Comparison of ENCODE assay signal across 18 cellular contexts in genomic region chr1:209542585-209542984, GRCh38. TPM values are rescaled to one million over a fixed set of nuclear protein-coding genes. Genes with fewer than 3 reads are reported as not detected.
DNase-seq lines count a peak whose midpoint lies in the region; ATAC-seq and TF ChIP-seq lines count a peak whose summit lies in the region.
"Had no signal": no experiment of that assay in that cellular context is flagged by ENCODE, and none has a peak within 500 bp of the region (broad histone marks: within the 10 kb centered on the region; RNA-seq: fewer than 3 reads in every experiment).

No MANE protein-coding gene starts in this region.

- no peaks in the 10 kb centered on the region for H3K9me2 ChIP-seq in HCT116 (ENCODE audit: insufficient read depth)

- no peak overlapping the region for H3K18ac ChIP-seq in mesendoderm (ENCODE audit: low read length)

- no TSS peak for BruUV-seq in HCT116 (replicated peaks; lab: Mats Ljungman, UMichigan)

- peak; percentile 85 for ATAC-seq in HCT116
- ATAC-seq in RWPE2 (ENCODE audit: low read depth) = peak; percentile 97
- ATAC-seq in GM18511 (IDR thresholded peaks at IDR 0.05; ENCODE audit: unreplicated experiment) = no peak

- no peak for TF ChIP-seq POLR2A in HCT116 (IDR thresholded peaks at IDR 0.05; ENCODE audit: borderline replicate concordance, extremely low read depth, insufficient read depth, insufficient read length)

- no peak overlapping the region for H2BK15ac ChIP-seq in mesendoderm (replicated peaks; ENCODE audit: low read depth)

- no peaks in the 10 kb centered on the region for H4K20me1 ChIP-seq in HCT116 (ENCODE audit: insufficient read depth)

- DNase-seq in A172 (ENCODE audit: low spot score) (peak; percentile 67), HCT116 (ENCODE audit: low read depth, low spot score) (peak; percentile 51), RWPE2 (ENCODE audit: low spot score) (no peak), glomerular visceral epithelial cell (ENCODE audit: extremely low spot score) (peak; percentile 94), mesendoderm (no peak), brain microvascular endothelial cell (no peak), right atrium auricular region (ENCODE audit: low spot score) (no peak)
- DNase-seq: activated CD4-positive, alpha-beta T cell treated with anti-CD3 and anti-CD28 coated beads, Interleukin-2, amount 50 U/mL, for 1 hour; activated T-cell treated with anti-CD3 and anti-CD28 coated beads, Interleukin-2, amount 50 U/mL, for 48 hours; CD4-positive, alpha-beta T cell; cerebellar nuclear complex; foreskin melanocyte; NCI-H187; NCI-H524; sigmoid colon had no signal

- RAD21 ChIA-PET in HCT116 (lab: Charles Lee; ENCODE audit: low non-redundant PET in 1 of 2, low total read pairs in 2 of 2, uncharacterized antibody in 2 of 2, unreplicated experiment in 2 of 2) = no interaction called here

- H2AFZ ChIP-seq in HCT116 (ENCODE audit: low read depth, low read length, poor library complexity, severe bottlenecking) = no peak overlapping the region

- no peaks in the 10 kb centered on the region for H3K79me1 ChIP-seq in mesendoderm (ENCODE audit: low read length)

- H3K27me3 ChIP-seq in HCT116 (ENCODE audit: insufficient read depth, low read length) = peaks cover 42% of the 10 kb centered on the region
- no peaks in the 10 kb centered on the region for H3K27me3 ChIP-seq in RWPE2 (ENCODE audit: insufficient read depth, poor library complexity, severe bottlenecking)
- H3K27me3 ChIP-seq in mesendoderm (ENCODE audit: insufficient read depth, low read length, poor library complexity) = no peaks in the 10 kb centered on the region
- H3K27me3 ChIP-seq in brain microvascular endothelial cell (replicated peaks) = no peaks in the 10 kb centered on the region
- H3K27me3 ChIP-seq in right atrium auricular region = no peaks in the 10 kb centered on the region
- H3K27me3 ChIP-seq: sigmoid colon, SJSA1 had no signal

- TF ChIP-seq RAD21 in HCT116 (IDR thresholded peaks at IDR 0.05; ENCODE audit: low read depth) = no peak

- no peak overlapping the region for H2BK120ac ChIP-seq in mesendoderm (ENCODE audit: low read depth, low read length)

- H3K9me3 ChIP-seq in HCT116 (ENCODE audit: control insufficient read depth in 1 of 2, insufficient read depth in 1 of 2, low read depth in 1 of 2, low read length in 2 of 2) (no peaks in the 10 kb centered on the region), RWPE2 (ENCODE audit: severe bottlenecking) (no peaks in the 10 kb centered on the region), right atrium auricular region (no peaks in the 10 kb centered on the region)
- H3K9me3 ChIP-seq: sigmoid colon, SJSA1 had no signal

- H2AK5ac ChIP-seq in mesendoderm (ENCODE audit: low read length) = no peak overlapping the region

- peak overlapping the region; percentile 3; the same call in 1 of the 2 replicates for H3K4me2 ChIP-seq in HCT116 (ENCODE audit: low read length)
- H3K4me2 ChIP-seq in mesendoderm (ENCODE audit: low read length) = no peak overlapping the region

- H3K36me3 ChIP-seq in HCT116 (ENCODE audit: control insufficient read depth in 1 of 2, insufficient read depth in 2 of 2, low read length in 2 of 2) (no peaks in the 10 kb centered on the region), RWPE2 (ENCODE audit: low read depth) (no peaks in the 10 kb centered on the region), mesendoderm (ENCODE audit: control insufficient read depth, insufficient read depth, low read length) (no peaks in the 10 kb centered on the region), brain microvascular endothelial cell (replicated peaks) (no peaks in the 10 kb centered on the region), right atrium auricular region (no peaks in the 10 kb centered on the region)
- H3K36me3 ChIP-seq: sigmoid colon, SJSA1 had no signal

- in situ Hi-C loops in brain microvascular endothelial cell (cut with HindIII; ENCODE audit: low pct_ligation_motif_present, low sequenced_read_pairs) = no loop called here

- H3K4me3 ChIP-seq in HCT116 (replicated peaks in 1 of 2; ENCODE audit: low read depth in 1 of 2, low read length in 2 of 2) (no peak overlapping the region), RWPE2 (ENCODE audit: severe bottlenecking) (no peak overlapping the region), mesendoderm (ENCODE audit: low read length) (no peak overlapping the region), brain microvascular endothelial cell (ENCODE audit: low read depth, low read length) (no peak overlapping the region), right atrium auricular region (no peak overlapping the region)
- H3K4me3 ChIP-seq: sigmoid colon, SJSA1 had no signal

- H3K9ac ChIP-seq in HCT116 (ENCODE audit: low read length) (no peak overlapping the region), mesendoderm (ENCODE audit: low read length) (no peak overlapping the region)

- H3K27ac ChIP-seq in HCT116 (ENCODE audit: low read depth, low read length) = no peak overlapping the region
- H3K27ac ChIP-seq in RWPE2 (ENCODE audit: poor library complexity, severe bottlenecking) = peak overlapping the region; percentile 44
- no peak overlapping the region for H3K27ac ChIP-seq in mesendoderm (ENCODE audit: low read depth, low read length)
- no peak overlapping the region for H3K27ac ChIP-seq in brain microvascular endothelial cell
- no peak overlapping the region for H3K27ac ChIP-seq in right atrium auricular region
- H3K27ac ChIP-seq: sigmoid colon, SJSA1 had no signal

- no peak overlapping the region for H2BK5ac ChIP-seq in mesendoderm (ENCODE audit: low read length)

- H3K23ac ChIP-seq in mesendoderm (ENCODE audit: low read length) = no peak overlapping the region

- H4K8ac ChIP-seq in mesendoderm (ENCODE audit: low read depth, low read length) = no peak overlapping the region

- H3K79me2 ChIP-seq in HCT116 (ENCODE audit: insufficient read depth, low read length) = no peaks in the 10 kb centered on the region
- no peaks in the 10 kb centered on the region for H3K79me2 ChIP-seq in mesendoderm (ENCODE audit: control insufficient read depth, insufficient read depth, low read length)

- no peak overlapping the region for H4K5ac ChIP-seq in mesendoderm (ENCODE audit: low read length)

- POLR2A ChIA-PET in HCT116 (lab: Charles Lee) = no interaction called here

- no peak overlapping the region for H3K4ac ChIP-seq in mesendoderm (ENCODE audit: low read depth, low read length)

- no peak for TF ChIP-seq CTCF in HCT116 (IDR thresholded peaks at IDR 0.05 in 2 of 3, conservative IDR thresholded peaks at IDR 0.05 in 1 of 3; ENCODE audit: borderline replicate concordance in 1 of 3, insufficient read depth in 1 of 3, low read depth in 2 of 3, low read length in 2 of 3)
- TF ChIP-seq CTCF in RWPE2 (IDR thresholded peaks at IDR 0.05; ENCODE audit: poor library complexity, severe bottlenecking) = no peak
- no peak for TF ChIP-seq CTCF in brain microvascular endothelial cell (IDR thresholded peaks at IDR 0.05; ENCODE audit: low read depth, low read length, missing control alignments)
- TF ChIP-seq CTCF in right atrium auricular region (IDR thresholded peaks at IDR 0.05) = no peak

- CTCF ChIA-PET in HCT116 (lab: Charles Lee) = no interaction called here

- intact Hi-C loops in HCT116 (cut with micrococcal nuclease) = no loop called here

- H3K4me1 ChIP-seq in HCT116 (ENCODE audit: control insufficient read depth in 1 of 2, insufficient read depth in 2 of 2, low read length in 2 of 2) (peaks cover 0 to 13% of the 10 kb centered on the region in 2 experiments; a peak in 2 of 4 replicates), RWPE2 (ENCODE audit: insufficient read depth, poor library complexity, severe bottlenecking) (peaks cover 14% of the 10 kb centered on the region), mesendoderm (ENCODE audit: control insufficient read depth, low read depth, low read length) (no peaks in the 10 kb centered on the region), right atrium auricular region (no peaks in the 10 kb centered on the region)
- H3K4me1 ChIP-seq: sigmoid colon, SJSA1 had no signal

- no peak overlapping the region for H3K56ac ChIP-seq in mesendoderm (ENCODE audit: low read length)

TF ChIP-seq in HCT116, 20 proteins besides CTCF, POLR2A, EP300 and RAD21:
- peak; percentile 38; the same call in 1 of the 2 replicates for TF ChIP-seq CBX3 (IDR thresholded peaks at IDR 0.05; ENCODE audit: low read depth)
- no peak for TF ChIP-seq SIN3A (IDR thresholded peaks at IDR 0.05; ENCODE audit: low read depth)
- TF ChIP-seq FOSL1 (IDR thresholded peaks at IDR 0.05; ENCODE audit: low read depth) = peak; percentile 74
- TF ChIP-seq JUND (IDR thresholded peaks at IDR 0.05) = peak; percentile 71
- no peak for TF ChIP-seq MAX (IDR thresholded peaks at IDR 0.05)
- TF ChIP-seq SRF (IDR thresholded peaks at IDR 0.05; ENCODE audit: low read depth) = 0 out of 2 replicates have a peak, but pooled peaks have one; percentile 5
- no peak for TF ChIP-seq ZFX (IDR thresholded peaks at IDR 0.05)
- TF ChIP-seq SP1 (IDR thresholded peaks at IDR 0.05; ENCODE audit: low read depth) = peak; percentile 59
- TF ChIP-seq, protein P1, sequence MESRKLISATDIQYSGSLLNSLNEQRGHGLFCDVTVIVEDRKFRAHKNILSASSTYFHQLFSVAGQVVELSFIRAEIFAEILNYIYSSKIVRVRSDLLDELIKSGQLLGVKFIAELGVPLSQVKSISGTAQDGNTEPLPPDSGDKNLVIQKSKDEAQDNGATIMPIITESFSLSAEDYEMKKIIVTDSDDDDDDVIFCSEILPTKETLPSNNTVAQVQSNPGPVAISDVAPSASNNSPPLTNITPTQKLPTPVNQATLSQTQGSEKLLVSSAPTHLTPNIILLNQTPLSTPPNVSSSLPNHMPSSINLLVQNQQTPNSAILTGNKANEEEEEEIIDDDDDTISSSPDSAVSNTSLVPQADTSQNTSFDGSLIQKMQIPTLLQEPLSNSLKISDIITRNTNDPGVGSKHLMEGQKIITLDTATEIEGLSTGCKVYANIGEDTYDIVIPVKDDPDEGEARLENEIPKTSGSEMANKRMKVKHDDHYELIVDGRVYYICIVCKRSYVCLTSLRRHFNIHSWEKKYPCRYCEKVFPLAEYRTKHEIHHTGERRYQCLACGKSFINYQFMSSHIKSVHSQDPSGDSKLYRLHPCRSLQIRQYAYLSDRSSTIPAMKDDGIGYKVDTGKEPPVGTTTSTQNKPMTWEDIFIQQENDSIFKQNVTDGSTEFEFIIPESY (IDR thresholded peaks at IDR 0.05; ENCODE audit: extremely low read depth, insufficient replicate concordance, low read length) = no peak
TF ChIP-seq in HCT116: peak in this region for 5.

RNA-seq across cellular contexts. Expression of gene CAMK1G, which starts 40.9 kb away (rescaled TPM):
- total RNA-seq in A172 (2014; rRNA removed; shearing (Covaris generic)) = not detected in 2 replicates
- total RNA-seq in HCT116 (2021; ENCODE audit: unreplicated experiment) (not detected), right atrium auricular region (under 1 TPM in 1 of 2 donors, not detected in 1; 0.28 TPM)
- polyA plus RNA-seq in HCT116 (2012) = 0.03 and 0.16 TPM in 2 replicates
- polyA plus RNA-seq in mesendoderm (2013, experiment 1 of 2) = 0.04 TPM
- 0.04 TPM for polyA plus RNA-seq in mesendoderm (2013, experiment 2 of 2)
- total RNA-seq: CD4-positive, alpha-beta T cell; omental fat pad had no signal

Comparison
In these comparisons a context has a peak if more than half of its experiments do, and no peak if none do; other contexts are left out.
1. DNase-seq: peak in A172 (single experiment), HCT116 (single experiment) and glomerular visceral epithelial cell (single experiment); none in RWPE2 (single experiment), mesendoderm (single experiment), brain microvascular endothelial cell (single experiment) and right atrium auricular region (single experiment).